ENCODE assay signal across 1 cellular context in genomic region chr1:181076852-181077251, GRCh38.
TF ChIP-seq lines count a peak whose summit lies in the region.

No MANE protein-coding gene starts in this region.

TF ChIP-seq in A549, 52 proteins besides CTCF, POLR2A, EP300 and RAD21 (continued from another document):
- TF ChIP-seq BHLHE40 (IDR thresholded peaks at IDR 0.05; ENCODE audit: low read depth, low read length) (no peak), RNF2 (IDR thresholded peaks at IDR 0.05; ENCODE audit: borderline replicate concordance, low read depth) (no peak), RARB (CRISPR knock-in tag; IDR thresholded peaks at IDR 0.05) (no peak), ZNF302 (CRISPR knock-in tag; IDR thresholded peaks at IDR 0.05) (no peak), ZSCAN20 (CRISPR knock-in tag; IDR thresholded peaks at IDR 0.05) (no peak), ZC3H11A (IDR thresholded peaks at IDR 0.05) (no peak), EHMT2 (IDR thresholded peaks at IDR 0.05; ENCODE audit: low read depth) (no peak), TP53 (CRISPR knock-in tag; IDR thresholded peaks at IDR 0.05) (no peak), HOXB13 (CRISPR knock-in tag; IDR thresholded peaks at IDR 0.05; ENCODE audit: low read depth) (no peak)
